11 cellular contexts compared by ENCODE assay signal in the genomic region with DNA sequence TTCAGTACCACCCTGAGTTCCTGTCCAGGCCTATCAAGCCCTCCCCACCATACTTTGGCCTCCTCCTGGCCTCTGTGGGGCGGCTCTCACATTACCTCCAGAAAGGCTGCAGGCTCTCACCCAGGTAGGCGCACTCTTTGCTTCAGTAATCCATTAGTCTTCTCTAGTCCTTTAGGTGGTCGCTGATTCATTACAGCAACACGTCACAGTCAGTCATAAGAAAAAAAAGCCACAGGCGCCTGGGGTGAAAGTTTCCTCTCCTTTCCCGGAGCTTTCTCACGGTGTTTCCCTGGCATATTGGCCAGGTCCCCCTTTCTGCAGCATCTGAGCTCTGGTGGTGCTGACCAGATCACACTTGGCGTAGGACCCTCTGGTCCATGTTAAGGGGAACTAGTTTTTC.
"Had no signal": no experiment of that assay in that cellular context is flagged by ENCODE, and none has a peak within 500 bp of the region (broad histone marks: within the 10 kb centered on the region; RNA-seq: fewer than 3 reads in every experiment).

No MANE protein-coding gene starts in this region.

- H3K4me1 Mint-ChIP-seq: endodermal cell had no signal

- H3K4me3 Mint-ChIP-seq: activated CD4-positive, alpha-beta memory T cell treated with anti-CD3 and anti-CD28 coated beads, Interleukin-2, amount 10 ng/mL, durations not matched to agents 7 days and 5 days; activated naive CD8-positive, alpha-beta T cell treated with anti-CD3 and anti-CD28 coated beads, Interleukin-2, amount 50 U/mL, for 24 hours; endodermal cell had no signal

- H3K27me3 ChIP-seq: dorsolateral prefrontal cortex had no signal

- H3K27ac Mint-ChIP-seq: activated CD4-positive, alpha-beta memory T cell treated with anti-CD3 and anti-CD28 coated beads, Interleukin-2, amount 10 ng/mL, durations not matched to agents 7 days and 5 days; activated naive CD8-positive, alpha-beta T cell treated with anti-CD3 and anti-CD28 coated beads, Interleukin-2, amount 50 U/mL, for 24 hours; endodermal cell had no signal

- H3K27ac ChIP-seq: dorsolateral prefrontal cortex had no signal

- H3K4me3 ChIP-seq: dorsolateral prefrontal cortex had no signal

- H3K27me3 Mint-ChIP-seq: activated CD4-positive, alpha-beta memory T cell treated with anti-CD3 and anti-CD28 coated beads, Interleukin-2, amount 10 ng/mL, durations not matched to agents 7 days and 5 days; activated naive CD8-positive, alpha-beta T cell treated with anti-CD3 and anti-CD28 coated beads, Interleukin-2, amount 50 U/mL, for 24 hours had no signal

- ATAC-seq: activated naive CD8-positive, alpha-beta T cell treated with anti-CD3 and anti-CD28 coated beads, Interleukin-2, amount 50 U/mL, for 24 hours; sciatic nerve; stimulated activated naive CD8-positive, alpha-beta T cell treated with anti-CD3 and anti-CD28 coated beads, Interleukin-15, Interleukin-2, amounts not matched to agents 100 U/mL and 50 U/mL, for 24 hours had no signal

- FAIRE-seq: kidney had no signal

- H3K9me3 Mint-ChIP-seq: activated CD4-positive, alpha-beta memory T cell treated with anti-CD3 and anti-CD28 coated beads, Interleukin-2, amount 10 ng/mL, durations not matched to agents 7 days and 5 days; activated naive CD8-positive, alpha-beta T cell treated with anti-CD3 and anti-CD28 coated beads, Interleukin-2, amount 50 U/mL, for 24 hours; endodermal cell had no signal

- DNase-seq: activated CD4-positive, alpha-beta memory T cell treated with anti-CD3 and anti-CD28 coated beads, Interleukin-2, amount 10 ng/mL, durations not matched to agents 7 days and 5 days; activated CD8-positive, alpha-beta memory T cell treated with anti-CD3 and anti-CD28 coated beads, Interleukin-2, amount 50 U/mL, for 4 hours; activated naive CD4-positive, alpha-beta T cell treated with Interleukin-2 at 50 U/mL for 16 hours; activated naive CD8-positive, alpha-beta T cell treated with anti-CD3 and anti-CD28 coated beads, Interleukin-2, amount 50 U/mL, for 24 hours; aorta; dorsolateral prefrontal cortex; endodermal cell; kidney; stimulated activated naive CD8-positive, alpha-beta T cell treated with anti-CD3 and anti-CD28 coated beads, Interleukin-15, Interleukin-2, amounts not matched to agents 100 U/mL and 50 U/mL, for 24 hours; trophoblast cell had no signal
